32 cellular contexts compared by ENCODE assay signal in the genomic region with DNA sequence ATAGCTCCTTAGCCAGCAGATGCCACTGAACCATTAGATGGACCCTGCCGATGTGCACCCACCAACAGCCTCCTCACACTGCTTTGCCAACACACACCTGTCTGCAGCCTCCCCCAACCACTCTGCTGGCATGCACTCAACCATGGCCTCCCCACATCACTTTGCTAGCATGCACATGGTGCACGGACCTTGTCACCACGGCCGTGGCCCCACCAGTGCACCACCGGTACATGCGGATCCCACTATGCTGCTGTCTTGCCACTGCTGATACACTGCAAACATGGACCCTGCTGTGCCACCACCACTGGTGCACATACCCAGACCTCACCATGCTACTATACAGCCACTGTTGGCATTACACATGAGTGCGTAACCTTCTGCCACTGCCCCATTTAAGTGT.
"Had no signal": no experiment of that assay in that cellular context is flagged by ENCODE, and none has a peak within 500 bp of the region (broad histone marks: within the 10 kb centered on the region; RNA-seq: fewer than 3 reads in every experiment).

No MANE protein-coding gene starts in this region.

- H3K4me3 Mint-ChIP-seq: activated CD4-positive, alpha-beta T cell treated with anti-CD3 and anti-CD28 coated beads for 36 hours; activated CD4-positive, alpha-beta T cell treated with anti-CD3 and anti-CD28 coated beads, Interleukin-2, amount 10 ng/mL, durations not matched to agents 7 days and 5 days; activated naive CD4-positive, alpha-beta T cell treated with anti-CD3 and anti-CD28 coated beads for 36 hours; activated T-cell treated with anti-CD3 and anti-CD28 coated beads, Interleukin-2, amount 50 U/mL, for 4 hours; activated T-helper 1 cell treated with anti-CD3 and anti-CD28 coated beads, Interleukin-12 subunit alpha, Interleukin-12 subunit beta, Interleukin-2, Interleukin-4 antibody, amounts not matched to agents 30 ng/mL and 10 ng/mL and 1 ng/mL, durations not matched to agents 14 hours and 24 hours and 36 hours; IgD-negative memory B cell; T-helper 1 cell treated with Interleukin-12 subunit alpha and Interleukin-12 subunit beta and Interleukin-4 antibody, amounts not matched to agents 30 μg/mL and 1 μg/mL, for 36 hours; T-helper 2 cell treated with Interferon-gamma antibody and Interleukin-4, amounts not matched to agents 5 μg/mL and 100 μg/mL, for 36 hours; WTC11 had no signal

- H3K9me3 Mint-ChIP-seq: activated CD4-positive, alpha-beta T cell treated with anti-CD3 and anti-CD28 coated beads, Interleukin-2, amount 10 ng/mL, durations not matched to agents 7 days and 5 days; activated T-cell treated with anti-CD3 and anti-CD28 coated beads, Interleukin-2, amount 50 U/mL, for 4 hours; activated T-helper 1 cell treated with anti-CD3 and anti-CD28 coated beads, Interleukin-12 subunit alpha, Interleukin-12 subunit beta, Interleukin-2, Interleukin-4 antibody, amounts not matched to agents 30 ng/mL and 10 ng/mL and 1 ng/mL, durations not matched to agents 14 hours and 24 hours and 36 hours; IgD-negative memory B cell; T-helper 1 cell treated with Interleukin-12 subunit alpha and Interleukin-12 subunit beta and Interleukin-4 antibody, amounts not matched to agents 30 μg/mL and 1 μg/mL, for 36 hours; T-helper 2 cell treated with Interferon-gamma antibody and Interleukin-4, amounts not matched to agents 5 μg/mL and 100 μg/mL, for 36 hours had no signal

- H3K36me3 Mint-ChIP-seq: activated naive CD4-positive, alpha-beta T cell treated with anti-CD3 and anti-CD28 coated beads, Interleukin-2, amount 50 U/mL, for 72 hours; IgD-negative memory B cell had no signal

- ATAC-seq: activated CD4-positive, alpha-beta T cell treated with anti-CD3 and anti-CD28 coated beads for 36 hours; activated CD4-positive, CD25-positive, alpha-beta regulatory T cell treated with anti-CD3 and anti-CD28 coated beads, Interleukin-2, amount 50 U/mL, for 24 hours; activated naive CD4-positive, alpha-beta T cell treated with anti-CD3 and anti-CD28 coated beads, Interleukin-2, amount 50 U/mL, for 72 hours; activated T-cell treated with anti-CD3 and anti-CD28 coated beads, Interleukin-2, amount 50 U/mL, for 4 hours; PC-3; WTC11 had no signal

- DNase-seq: activated CD4-positive, alpha-beta T cell treated with anti-CD3 and anti-CD28 coated beads for 36 hours; activated CD4-positive, alpha-beta T cell treated with anti-CD3 and anti-CD28 coated beads, Interleukin-2, amount 10 ng/mL, durations not matched to agents 7 days and 5 days; activated CD4-positive, alpha-beta T cell treated with anti-CD3 and anti-CD28 coated beads, Interleukin-2, amount 50 U/mL, for 48 hours; activated CD8-positive, alpha-beta memory T cell treated with anti-CD3 and anti-CD28 coated beads, Interleukin-2, amount 50 U/mL, for 4 hours; activated gamma-delta T cell treated with Interleukin-2 at 50 U/mL for 16 hours; activated naive CD4-positive, alpha-beta T cell treated with anti-CD3 and anti-CD28 coated beads for 36 hours; activated T-cell treated with anti-CD3 and anti-CD28 coated beads for 4 hours; activated T-cell treated with anti-CD3 and anti-CD28 coated beads, Interleukin-2, amount 50 U/mL, for 4 hours; amniotic stem cell; Karpas-422; KBM-7; NCI-H1048; NCI-H1105 treated with DMSO at 0.1 percent for 48 hours; NCI-H1436; NCI-H1694; NCI-H1930; NCI-H345; NCI-H526; NCI-H748 treated with DMSO at 0.1 percent for 48 hours; NK-92 treated with Interleukin-12 subunit alpha and Interleukin-12 subunit beta, amount 100 ng/mL, for 24 hours; PC-3; Peyer's patch; RPMI8226; SHP77 treated with DMSO at 0.1 percent for 48 hours; SK-N-SH had no signal

- H3K4me1 Mint-ChIP-seq: activated CD4-positive, alpha-beta T cell treated with anti-CD3 and anti-CD28 coated beads for 36 hours; activated CD4-positive, alpha-beta T cell treated with anti-CD3 and anti-CD28 coated beads, Interleukin-2, amount 10 ng/mL, durations not matched to agents 7 days and 5 days; IgD-negative memory B cell; WTC11 had no signal

- H3K27ac Mint-ChIP-seq: activated CD4-positive, alpha-beta T cell treated with anti-CD3 and anti-CD28 coated beads for 36 hours; activated CD4-positive, alpha-beta T cell treated with anti-CD3 and anti-CD28 coated beads, Interleukin-2, amount 10 ng/mL, durations not matched to agents 7 days and 5 days; activated naive CD4-positive, alpha-beta T cell treated with anti-CD3 and anti-CD28 coated beads for 36 hours; activated naive CD4-positive, alpha-beta T cell treated with anti-CD3 and anti-CD28 coated beads, Interleukin-2, amount 50 U/mL, for 72 hours; activated T-helper 1 cell treated with anti-CD3 and anti-CD28 coated beads, Interleukin-12 subunit alpha, Interleukin-12 subunit beta, Interleukin-2, Interleukin-4 antibody, amounts not matched to agents 30 ng/mL and 10 ng/mL and 1 ng/mL, durations not matched to agents 14 hours and 24 hours and 36 hours; IgD-negative memory B cell; T-helper 1 cell treated with Interleukin-12 subunit alpha and Interleukin-12 subunit beta and Interleukin-4 antibody, amounts not matched to agents 30 μg/mL and 1 μg/mL, for 36 hours; T-helper 2 cell treated with Interferon-gamma antibody and Interleukin-4, amounts not matched to agents 5 μg/mL and 100 μg/mL, for 36 hours; WTC11 had no signal
